Comparison of ENCODE assay signal across 1 cellular context in the genomic region with DNA sequence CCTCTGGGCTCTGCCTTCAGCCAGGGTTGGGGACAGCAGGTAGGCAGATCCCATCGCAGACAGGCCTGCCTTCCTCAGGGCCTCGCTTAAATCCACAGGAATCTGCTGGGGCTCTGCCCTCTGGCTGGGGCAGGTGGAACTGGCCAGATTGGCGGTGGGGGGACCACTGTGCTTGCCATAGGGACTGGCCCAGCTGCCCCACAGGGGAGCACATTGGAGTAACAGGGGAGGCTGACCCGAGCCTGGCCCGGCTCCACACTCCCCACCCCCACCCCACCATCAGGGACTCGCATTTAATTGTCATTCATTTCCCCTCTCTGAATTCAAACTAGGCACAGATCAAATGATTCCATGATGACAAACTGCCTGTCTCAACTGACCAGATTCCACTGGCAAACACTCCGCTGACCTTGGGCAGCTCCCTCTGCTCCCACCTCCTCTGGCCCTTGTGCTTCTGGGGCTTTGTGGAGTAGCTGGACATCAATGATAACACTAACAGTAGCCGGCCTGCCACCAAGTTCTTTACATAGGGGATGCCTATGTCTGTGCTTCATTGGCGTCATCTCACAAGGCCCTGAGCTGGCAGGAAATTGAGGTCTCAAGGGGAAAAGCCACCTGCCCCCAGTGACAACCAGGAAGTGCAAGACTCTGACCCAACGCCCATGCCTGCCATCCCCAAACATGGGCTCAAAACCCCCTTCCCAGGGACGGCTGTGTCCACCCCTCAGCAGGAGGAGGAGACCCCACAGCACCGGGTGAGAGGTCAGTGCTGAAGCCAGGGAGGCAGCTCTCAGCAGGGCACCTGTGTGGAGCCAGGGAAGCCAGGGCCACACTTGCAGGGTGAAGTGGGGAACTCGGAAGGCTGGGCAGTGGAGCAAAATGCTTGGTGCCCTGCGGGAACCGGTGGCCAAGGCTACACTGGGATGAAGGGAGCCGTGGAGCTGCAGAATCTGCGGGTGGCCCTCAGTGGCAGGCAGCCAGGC.
TF ChIP-seq lines count a peak whose summit lies in the region.

No MANE protein-coding gene starts in this region.

TF ChIP-seq in SK-N-SH, 30 proteins besides CTCF, POLR2A, EP300 and RAD21:
- no peak for TF ChIP-seq REST (IDR thresholded peaks at IDR 0.05; ENCODE audit: low read depth, low read length)
- no peak for TF ChIP-seq IRF3 (IDR thresholded peaks at IDR 0.05; ENCODE audit: low read depth, low read length)
- no peak for TF ChIP-seq GATA2 (CRISPR knock-in tag; IDR thresholded peaks at IDR 0.05)
- no peak for TF ChIP-seq NRF1 (IDR thresholded peaks at IDR 0.05; ENCODE audit: low read depth, low read length)
- TF ChIP-seq, protein P1, sequence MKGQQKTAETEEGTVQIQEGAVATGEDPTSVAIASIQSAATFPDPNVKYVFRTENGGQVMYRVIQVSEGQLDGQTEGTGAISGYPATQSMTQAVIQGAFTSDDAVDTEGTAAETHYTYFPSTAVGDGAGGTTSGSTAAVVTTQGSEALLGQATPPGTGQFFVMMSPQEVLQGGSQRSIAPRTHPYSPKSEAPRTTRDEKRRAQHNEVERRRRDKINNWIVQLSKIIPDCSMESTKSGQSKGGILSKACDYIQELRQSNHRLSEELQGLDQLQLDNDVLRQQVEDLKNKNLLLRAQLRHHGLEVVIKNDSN (IDR thresholded peaks at IDR 0.05; ENCODE audit: borderline replicate concordance, low read depth): no peak
- TF ChIP-seq POLR2AphosphoS5 (IDR thresholded peaks at IDR 0.05; ENCODE audit: low read depth, low read length): no peak
- no peak for TF ChIP-seq JUND (IDR thresholded peaks at IDR 0.05)
- no peak for TF ChIP-seq GABPA (IDR thresholded peaks at IDR 0.05; ENCODE audit: low read depth)
- no peak for TF ChIP-seq RFX5 (IDR thresholded peaks at IDR 0.05; ENCODE audit: low read length)
